Comparison of ENCODE assay signal across 1 cellular context in the genomic region with DNA sequence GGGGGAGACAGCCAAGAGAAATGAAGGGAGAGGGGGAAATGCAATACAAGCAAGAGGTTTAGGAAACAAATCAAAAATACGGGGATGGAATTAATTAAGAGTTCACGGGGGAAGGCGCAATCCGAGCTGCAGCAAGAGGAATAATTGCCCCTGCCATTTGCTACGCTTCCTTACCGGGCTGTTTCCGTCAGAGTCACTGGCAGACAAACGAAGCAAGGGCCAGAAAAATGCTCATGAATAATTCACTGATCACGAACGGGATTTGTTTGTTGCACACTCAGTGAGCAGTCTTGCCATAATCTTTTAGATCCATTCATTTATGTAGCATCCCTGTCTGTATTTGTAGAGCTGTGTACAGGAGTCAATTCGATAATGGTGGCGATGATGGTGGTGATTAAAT.
TF ChIP-seq lines count a peak whose summit lies in the region.

No MANE protein-coding gene starts in this region.

TF ChIP-seq in H1, 55 proteins besides CTCF, POLR2A, EP300 and RAD21:
- TF ChIP-seq SIX5 (IDR thresholded peaks at IDR 0.05; ENCODE audit: low read depth, low read length): no peak
- TF ChIP-seq SAP30 (IDR thresholded peaks at IDR 0.05; ENCODE audit: insufficient read depth, insufficient replicate concordance, low read length): no peak
- no peak for TF ChIP-seq JUND (IDR thresholded peaks at IDR 0.05; ENCODE audit: low read length)
- no peak for TF ChIP-seq KDM1A (IDR thresholded peaks at IDR 0.05; ENCODE audit: borderline replicate concordance, low read length)
- no peak for TF ChIP-seq POU5F1 (IDR thresholded peaks at IDR 0.05; ENCODE audit: low read depth, low read length)
- TF ChIP-seq KDM5A (IDR thresholded peaks at IDR 0.05; ENCODE audit: low read length): no peak
- no peak for TF ChIP-seq ATF2 (IDR thresholded peaks at IDR 0.05; ENCODE audit: low read length)
- no peak for TF ChIP-seq CREB1 (IDR thresholded peaks at IDR 0.05)
- TF ChIP-seq, protein P1, sequence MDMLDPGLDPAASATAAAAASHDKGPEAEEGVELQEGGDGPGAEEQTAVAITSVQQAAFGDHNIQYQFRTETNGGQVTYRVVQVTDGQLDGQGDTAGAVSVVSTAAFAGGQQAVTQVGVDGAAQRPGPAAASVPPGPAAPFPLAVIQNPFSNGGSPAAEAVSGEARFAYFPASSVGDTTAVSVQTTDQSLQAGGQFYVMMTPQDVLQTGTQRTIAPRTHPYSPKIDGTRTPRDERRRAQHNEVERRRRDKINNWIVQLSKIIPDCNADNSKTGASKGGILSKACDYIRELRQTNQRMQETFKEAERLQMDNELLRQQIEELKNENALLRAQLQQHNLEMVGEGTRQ (IDR thresholded peaks at IDR 0.05; ENCODE audit: low read length): no peak
- no peak for TF ChIP-seq TBP (IDR thresholded peaks at IDR 0.05; ENCODE audit: low read depth, low read length)
- TF ChIP-seq POLR2AphosphoS5 (IDR thresholded peaks at IDR 0.05; ENCODE audit: low read depth, low read length): no peak
- TF ChIP-seq SRF (IDR thresholded peaks at IDR 0.05; ENCODE audit: low read depth, low read length): no peak
